ENCODE assay signal across 19 cellular contexts in genomic region chr17:42573095-42573494, GRCh38. TPM values are rescaled to one million over a fixed set of nuclear protein-coding genes. Genes with fewer than 3 reads are reported as not detected.
DNase-seq lines count a peak whose midpoint lies in the region; ATAC-seq and TF ChIP-seq lines count a peak whose summit lies in the region.
"Had no signal": no experiment of that assay in that cellular context is flagged by ENCODE, and none has a peak within 500 bp of the region (broad histone marks: within the 10 kb centered on the region; RNA-seq: fewer than 3 reads in every experiment).

No MANE protein-coding gene starts in this region.

- peaks cover 53% of the 10 kb centered on the region for H3K4me1 Mint-ChIP-seq in stimulated activated naive CD8-positive, alpha-beta T cell treated with anti-CD3 and anti-CD28 coated beads, Interleukin-15, Interleukin-2, amounts not matched to agents 100 ng/mL and 50 ng/mL, for 24 hours (ENCODE audit: low read depth)
- H3K4me1 Mint-ChIP-seq in activated naive CD8-positive, alpha-beta T cell treated with anti-CD3 and anti-CD28 coated beads, Interleukin-2, amount 50 U/mL, for 24 hours = peaks cover 45% of the 10 kb centered on the region
- peaks cover 16% of the 10 kb centered on the region for H3K4me1 Mint-ChIP-seq in osteocyte (ENCODE audit: unreplicated experiment)

- CTCF ChIA-PET in RWPE1 (lab: Yijun Ruan, JAX) = interaction anchor here (0.5 to 0.8 kb wide), 2 partner anchors 36 to 252 kb away, joined by 4 to 5 read pairs; no protein-coding TSS in a partner anchor

- POLR2A ChIA-PET in RWPE1 (lab: Yijun Ruan, JAX; ENCODE audit: low non-redundant PET) = no interaction called here

- DNase-seq in stimulated activated naive CD8-positive, alpha-beta T cell treated with anti-CD3 and anti-CD28 coated beads, Interleukin-15, Interleukin-2, amounts not matched to agents 100 U/mL and 50 U/mL, for 24 hours = no peak
- DNase-seq in RWPE1 (ENCODE audit: low spot score) (no peak), GM03348 (ENCODE audit: low spot score) (no peak), middle frontal gyrus (ENCODE audit: extremely low spot score, low spot score) (no peak), osteocyte (ENCODE audit: extremely low spot score, unreplicated experiment) (no peak)
- no peak for DNase-seq in activated naive CD8-positive, alpha-beta T cell treated with anti-CD3 and anti-CD28 coated beads, Interleukin-2, amount 50 U/mL, for 24 hours
- DNase-seq: AML-193; foreskin fibroblast; left colon; NCI-H1105 treated with DMSO at 0.1 percent for 48 hours; NCI-H774; stimulated activated CD4-positive, alpha-beta T cell treated with anti-CD3 and anti-CD28 coated beads, Interleukin-1b, Interleukin-23, amount 100 ng/mL, for 48 hours had no signal

- H3K36me3 Mint-ChIP-seq in stimulated activated naive CD8-positive, alpha-beta T cell treated with anti-CD3 and anti-CD28 coated beads, Interleukin-15, Interleukin-2, amounts not matched to agents 100 ng/mL and 50 ng/mL, for 24 hours (ENCODE audit: low read depth) = peaks cover 91% of the 10 kb centered on the region
- peaks cover 77% of the 10 kb centered on the region for H3K36me3 Mint-ChIP-seq in activated naive CD8-positive, alpha-beta T cell treated with anti-CD3 and anti-CD28 coated beads, Interleukin-2, amount 50 U/mL, for 24 hours (ENCODE audit: low read depth)
- peaks cover 31% of the 10 kb centered on the region for H3K36me3 Mint-ChIP-seq in osteocyte (ENCODE audit: unreplicated experiment)
- H3K36me3 Mint-ChIP-seq: IgD-negative memory B cell had no signal

- H3K27ac Mint-ChIP-seq in stimulated activated naive CD8-positive, alpha-beta T cell treated with anti-CD3 and anti-CD28 coated beads, Interleukin-15, Interleukin-2, amounts not matched to agents 100 ng/mL and 50 ng/mL, for 24 hours = peak overlapping the region; percentile 64
- peak overlapping the region; percentile 83 for H3K27ac Mint-ChIP-seq in activated naive CD8-positive, alpha-beta T cell treated with anti-CD3 and anti-CD28 coated beads, Interleukin-2, amount 50 U/mL, for 24 hours
- no peak overlapping the region for H3K27ac Mint-ChIP-seq in osteocyte (ENCODE audit: unreplicated experiment)
- H3K27ac Mint-ChIP-seq: T-helper 1 cell treated with Interleukin-12 subunit alpha and Interleukin-12 subunit beta and Interleukin-4 antibody, amounts not matched to agents 30 μg/mL and 1 μg/mL, for 36 hours had no signal

- peak overlapping the region; percentile 53 for H3K27ac ChIP-seq in RWPE1
- H3K27ac ChIP-seq: ascending aorta, thoracic aorta had no signal

- no peak overlapping the region for H3K4me3 Mint-ChIP-seq in stimulated activated naive CD8-positive, alpha-beta T cell treated with anti-CD3 and anti-CD28 coated beads, Interleukin-15, Interleukin-2, amounts not matched to agents 100 ng/mL and 50 ng/mL, for 24 hours
- H3K4me3 Mint-ChIP-seq in activated naive CD8-positive, alpha-beta T cell treated with anti-CD3 and anti-CD28 coated beads, Interleukin-2, amount 50 U/mL, for 24 hours = no peak overlapping the region
- H3K4me3 Mint-ChIP-seq in osteocyte (ENCODE audit: unreplicated experiment) = no peak overlapping the region
- H3K4me3 Mint-ChIP-seq: T-helper 1 cell treated with Interleukin-12 subunit alpha and Interleukin-12 subunit beta and Interleukin-4 antibody, amounts not matched to agents 30 μg/mL and 1 μg/mL, for 36 hours had no signal

- H3K9me3 Mint-ChIP-seq in stimulated activated naive CD8-positive, alpha-beta T cell treated with anti-CD3 and anti-CD28 coated beads, Interleukin-15, Interleukin-2, amounts not matched to agents 100 ng/mL and 50 ng/mL, for 24 hours = no peaks in the 10 kb centered on the region
- H3K9me3 Mint-ChIP-seq in activated naive CD8-positive, alpha-beta T cell treated with anti-CD3 and anti-CD28 coated beads, Interleukin-2, amount 50 U/mL, for 24 hours = no peaks in the 10 kb centered on the region
- no peaks in the 10 kb centered on the region for H3K9me3 Mint-ChIP-seq in osteocyte (ENCODE audit: unreplicated experiment)
- H3K9me3 Mint-ChIP-seq: IgD-negative memory B cell; T-helper 1 cell treated with Interleukin-12 subunit alpha and Interleukin-12 subunit beta and Interleukin-4 antibody, amounts not matched to agents 30 μg/mL and 1 μg/mL, for 36 hours had no signal

- TF ChIP-seq CTCF in RWPE1 (conservative IDR thresholded peaks at IDR 0.05; ENCODE audit: low read depth) = no peak
- no peak for TF ChIP-seq CTCF in osteocyte (IDR thresholded peaks at IDR 0.05)

- H3K27me3 Mint-ChIP-seq in stimulated activated naive CD8-positive, alpha-beta T cell treated with anti-CD3 and anti-CD28 coated beads, Interleukin-15, Interleukin-2, amounts not matched to agents 100 ng/mL and 50 ng/mL, for 24 hours = no peaks in the 10 kb centered on the region
- no peaks in the 10 kb centered on the region for H3K27me3 Mint-ChIP-seq in activated naive CD8-positive, alpha-beta T cell treated with anti-CD3 and anti-CD28 coated beads, Interleukin-2, amount 50 U/mL, for 24 hours
- H3K27me3 Mint-ChIP-seq in osteocyte (ENCODE audit: unreplicated experiment) = no peaks in the 10 kb centered on the region
- H3K27me3 Mint-ChIP-seq: IgD-negative memory B cell had no signal

- ATAC-seq in stimulated activated naive CD8-positive, alpha-beta T cell treated with anti-CD3 and anti-CD28 coated beads, Interleukin-15, Interleukin-2, amounts not matched to agents 100 U/mL and 50 U/mL, for 24 hours = no peak
- no peak for ATAC-seq in activated naive CD8-positive, alpha-beta T cell treated with anti-CD3 and anti-CD28 coated beads, Interleukin-2, amount 50 U/mL, for 24 hours
- no peak for ATAC-seq in GM19035 (IDR thresholded peaks at IDR 0.05; ENCODE audit: unreplicated experiment)
- ATAC-seq: left colon, sciatic nerve had no signal

RNA-seq across cellular contexts. Expression of gene PSMC3IP, which starts 4.4 kb away (rescaled TPM):
- total RNA-seq in osteocyte = 5.5 and 5.6 TPM in 2 replicates

RNA-seq across cellular contexts. Expression of gene MLX, which starts 6.2 kb away (rescaled TPM):
- 34.6 and 35.8 TPM in 2 replicates for total RNA-seq in osteocyte

RNA-seq across cellular contexts. Expression of gene COASY, which starts 11.1 kb away (rescaled TPM):
- total RNA-seq in osteocyte = 51.7 and 62.7 TPM in 2 replicates

RNA-seq across cellular contexts. Expression of gene HSD17B1, which starts 20.4 kb away (rescaled TPM):
- 1.2 and 1.4 TPM in 2 replicates for total RNA-seq in osteocyte
- total RNA-seq: ascending aorta had no signal

RNA-seq across cellular contexts. Expression of gene RETREG3, which starts 36.1 kb away (rescaled TPM):
- total RNA-seq in osteocyte = 80.1 and 85.0 TPM in 2 replicates
